Comparison of ENCODE assay signal across 12 cellular contexts in the genomic region with DNA sequence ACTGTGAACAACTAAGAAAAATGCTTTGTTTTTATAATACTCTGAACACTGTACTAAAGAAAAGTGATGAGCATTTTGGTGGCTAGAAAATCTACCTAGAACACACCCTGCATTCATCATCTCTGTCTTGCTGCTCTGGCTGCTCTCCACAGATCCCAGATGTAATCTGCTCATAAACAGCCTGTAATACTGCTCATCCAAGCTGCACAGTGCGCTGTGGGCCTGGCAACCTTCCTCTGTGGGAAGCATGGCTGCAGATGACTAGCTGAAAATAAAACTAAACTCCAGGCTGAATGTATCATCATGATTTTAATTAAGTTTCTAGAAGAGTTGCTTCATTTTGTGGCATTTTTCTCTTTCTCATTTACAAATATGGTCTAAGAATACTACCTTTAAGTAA.
DNase-seq lines count a peak whose midpoint lies in the region; ATAC-seq and TF ChIP-seq lines count a peak whose summit lies in the region.
"Had no signal": no experiment of that assay in that cellular context is flagged by ENCODE, and none has a peak within 500 bp of the region (broad histone marks: within the 10 kb centered on the region; RNA-seq: fewer than 3 reads in every experiment).

No MANE protein-coding gene starts in this region.

- no peak overlapping the region for H3K27ac Mint-ChIP-seq in activated naive CD8-positive, alpha-beta T cell treated with anti-CD3 and anti-CD28 coated beads, Interleukin-2, amount 50 U/mL, for 24 hours
- no peak overlapping the region for H3K27ac Mint-ChIP-seq in activated T-helper 2 cell treated with anti-CD3 and anti-CD28 coated beads, Interferon-gamma antibody, Interleukin-2, Interleukin-4, amounts not matched to agents 10 μg/mL and 5 μg/mL and 100 μg/mL, durations not matched to agents 14 hours and 24 hours and 36 hours
- H3K27ac Mint-ChIP-seq: activated T-cell treated with anti-CD3 and anti-CD28 coated beads, Interleukin-2, amount 50 U/mL, for 24 hours had no signal

- H2AFZ ChIP-seq in smooth muscle cell (ENCODE audit: low read depth): no peak overlapping the region

- H3K4me1 Mint-ChIP-seq in activated naive CD8-positive, alpha-beta T cell treated with anti-CD3 and anti-CD28 coated beads, Interleukin-2, amount 50 U/mL, for 24 hours: peaks cover 8% of the 10 kb centered on the region
- H3K4me1 Mint-ChIP-seq in activated T-helper 2 cell treated with anti-CD3 and anti-CD28 coated beads, Interferon-gamma antibody, Interleukin-2, Interleukin-4, amounts not matched to agents 10 μg/mL and 5 μg/mL and 100 μg/mL, durations not matched to agents 14 hours and 24 hours and 36 hours (ENCODE audit: low read depth): no peaks in the 10 kb centered on the region

- H3K4me2 ChIP-seq in smooth muscle cell: no peak overlapping the region

- H3K79me2 ChIP-seq in smooth muscle cell (ENCODE audit: low read depth): no peaks in the 10 kb centered on the region

- no peaks in the 10 kb centered on the region for H3F3A ChIP-seq in smooth muscle cell (ENCODE audit: low read depth)

- no peaks in the 10 kb centered on the region for H3K9me3 Mint-ChIP-seq in activated naive CD8-positive, alpha-beta T cell treated with anti-CD3 and anti-CD28 coated beads, Interleukin-2, amount 50 U/mL, for 24 hours
- no peaks in the 10 kb centered on the region for H3K9me3 Mint-ChIP-seq in activated T-helper 2 cell treated with anti-CD3 and anti-CD28 coated beads, Interferon-gamma antibody, Interleukin-2, Interleukin-4, amounts not matched to agents 10 μg/mL and 5 μg/mL and 100 μg/mL, durations not matched to agents 14 hours and 24 hours and 36 hours
- H3K9me3 Mint-ChIP-seq: activated T-cell treated with anti-CD3 and anti-CD28 coated beads, Interleukin-2, amount 50 U/mL, for 24 hours had no signal

- no peaks in the 10 kb centered on the region for H3K27me3 Mint-ChIP-seq in activated naive CD8-positive, alpha-beta T cell treated with anti-CD3 and anti-CD28 coated beads, Interleukin-2, amount 50 U/mL, for 24 hours
- H3K27me3 Mint-ChIP-seq in activated T-helper 2 cell treated with anti-CD3 and anti-CD28 coated beads, Interferon-gamma antibody, Interleukin-2, Interleukin-4, amounts not matched to agents 10 μg/mL and 5 μg/mL and 100 μg/mL, durations not matched to agents 14 hours and 24 hours and 36 hours (ENCODE audit: low read depth): no peaks in the 10 kb centered on the region
- H3K27me3 Mint-ChIP-seq: activated T-cell treated with anti-CD3 and anti-CD28 coated beads, Interleukin-2, amount 50 U/mL, for 24 hours had no signal

- WGBS in smooth muscle cell (ENCODE audit: low lambda C conversion rate): 33% methylated on average over 1 of the region's 1 CpG

- H3K4me1 ChIP-seq in smooth muscle cell (ENCODE audit: low read depth): no peaks in the 10 kb centered on the region

- no peaks in the 10 kb centered on the region for H3K36me3 ChIP-seq in smooth muscle cell (ENCODE audit: low read depth)

- H3K27ac ChIP-seq in caudate nucleus (ENCODE audit: low read depth, low read length): peak overlapping the region; percentile 16
- peak overlapping the region; percentile 19 for H3K27ac ChIP-seq in smooth muscle cell (ENCODE audit: low read depth)

- H3K27me3 ChIP-seq in smooth muscle cell (ENCODE audit: low read depth): no peaks in the 10 kb centered on the region

- peak; percentile 43 for DNase-seq in HFF-Myc (ENCODE audit: extremely low read depth, low read depth)
- DNase-seq in caudate nucleus (lab: John Stamatoyannopoulos, UW): peak in 37 of 61 donors; percentile 0 to 78 (median 14)
- peak; percentile 69 for DNase-seq in inferior parietal cortex (ENCODE audit: extremely low spot score)
- no peak for DNase-seq in smooth muscle cell (lab: John Stamatoyannopoulos, UW; ENCODE audit: unreplicated experiment)
- DNase-seq in activated naive CD8-positive, alpha-beta T cell treated with anti-CD3 and anti-CD28 coated beads, Interleukin-2, amount 50 U/mL, for 24 hours: no peak
- DNase-seq in activated T-helper 2 cell treated with anti-CD3 and anti-CD28 coated beads, Interferon-gamma antibody, Interleukin-2, Interleukin-4, amounts not matched to agents 10 μg/mL and 5 μg/mL and 100 μg/mL, durations not matched to agents 14 hours and 24 hours and 36 hours (ENCODE audit: low spot score): no peak
- no peak for DNase-seq in DMS153 (lab: John Stamatoyannopoulos, UW)
- DNase-seq in GM19238 (ENCODE audit: insufficient read length, low spot score): no peak
- DNase-seq: activated T-cell treated with anti-CD3 and anti-CD28 coated beads, Interleukin-2, amount 50 U/mL, for 24 hours; Calu3; stimulated activated CD4-positive, alpha-beta T cell treated with anti-CD3 and anti-CD28 coated beads, Interleukin-4, amount 100 ng/mL, for 1 hour; T-helper 2 cell had no signal

- intact Hi-C loops in activated T-helper 2 cell treated with anti-CD3 and anti-CD28 coated beads, Interferon-gamma antibody, Interleukin-2, Interleukin-4, amounts not matched to agents 10 μg/mL and 5 μg/mL and 100 μg/mL, durations not matched to agents 14 hours and 24 hours and 36 hours (cut with micrococcal nuclease): no loop called here

- H3K36me3 Mint-ChIP-seq in activated naive CD8-positive, alpha-beta T cell treated with anti-CD3 and anti-CD28 coated beads, Interleukin-2, amount 50 U/mL, for 24 hours (ENCODE audit: low read depth): no peaks in the 10 kb centered on the region
- no peaks in the 10 kb centered on the region for H3K36me3 Mint-ChIP-seq in activated T-helper 2 cell treated with anti-CD3 and anti-CD28 coated beads, Interferon-gamma antibody, Interleukin-2, Interleukin-4, amounts not matched to agents 10 μg/mL and 5 μg/mL and 100 μg/mL, durations not matched to agents 14 hours and 24 hours and 36 hours (ENCODE audit: low read depth)

- H3K9ac ChIP-seq in smooth muscle cell (ENCODE audit: low read depth): no peak overlapping the region

- H3K4me3 ChIP-seq in HFF-Myc (replicated peaks; ENCODE audit: low read depth, low read length) (no peak overlapping the region), smooth muscle cell (no peak overlapping the region)

- TF ChIP-seq CTCF in HFF-Myc (IDR thresholded peaks at IDR 0.05; ENCODE audit: low read depth, low read length, missing control alignments): no peak
- TF ChIP-seq CTCF in smooth muscle cell (IDR thresholded peaks at IDR 0.05; ENCODE audit: borderline replicate concordance, insufficient read depth, poor library complexity, severe bottlenecking): no peak

- no peak for ATAC-seq in activated naive CD8-positive, alpha-beta T cell treated with anti-CD3 and anti-CD28 coated beads, Interleukin-2, amount 50 U/mL, for 24 hours

- no peak overlapping the region for H3K4me3 Mint-ChIP-seq in activated naive CD8-positive, alpha-beta T cell treated with anti-CD3 and anti-CD28 coated beads, Interleukin-2, amount 50 U/mL, for 24 hours
- H3K4me3 Mint-ChIP-seq in activated T-helper 2 cell treated with anti-CD3 and anti-CD28 coated beads, Interferon-gamma antibody, Interleukin-2, Interleukin-4, amounts not matched to agents 10 μg/mL and 5 μg/mL and 100 μg/mL, durations not matched to agents 14 hours and 24 hours and 36 hours (ENCODE audit: low read depth): no peak overlapping the region
- H3K4me3 Mint-ChIP-seq: activated T-cell treated with anti-CD3 and anti-CD28 coated beads, Interleukin-2, amount 50 U/mL, for 24 hours had no signal

- no peaks in the 10 kb centered on the region for H4K20me1 ChIP-seq in smooth muscle cell (ENCODE audit: low read depth)

- H3K9me3 ChIP-seq in smooth muscle cell (replicated peaks; ENCODE audit: low read depth): no peaks in the 10 kb centered on the region

Comparison
In these comparisons a context has a peak if more than half of its experiments do, and no peak if none do; other contexts are left out.
1. DNase-seq: peak in HFF-Myc (single experiment), caudate nucleus (37 of 61) and inferior parietal cortex (single experiment); none in smooth muscle cell (single experiment), activated naive CD8-positive, alpha-beta T cell treated with anti-CD3 and anti-CD28 coated beads, Interleukin-2, amount 50 U/mL, for 24 hours (single experiment), activated T-helper 2 cell treated with anti-CD3 and anti-CD28 coated beads, Interferon-gamma antibody, Interleukin-2, Interleukin-4, amounts not matched to agents 10 μg/mL and 5 μg/mL and 100 μg/mL, durations not matched to agents 14 hours and 24 hours and 36 hours (single experiment), DMS153 (single experiment) and GM19238 (single experiment).